In genomic region chr9:134065720-134066419, GRCh38 we compare ENCODE assay signal across 1 cellular context.
A peak's percentile ranks its signal among the peaks of the same experiment; 100 is the strongest.
TF ChIP-seq lines count a peak whose summit lies in the region.

No MANE protein-coding gene starts in this region.

TF ChIP-seq in HepG2, 621 proteins besides CTCF, POLR2A, EP300 and RAD21 (continued from another document and continues in another):
- TF ChIP-seq, protein P1, sequence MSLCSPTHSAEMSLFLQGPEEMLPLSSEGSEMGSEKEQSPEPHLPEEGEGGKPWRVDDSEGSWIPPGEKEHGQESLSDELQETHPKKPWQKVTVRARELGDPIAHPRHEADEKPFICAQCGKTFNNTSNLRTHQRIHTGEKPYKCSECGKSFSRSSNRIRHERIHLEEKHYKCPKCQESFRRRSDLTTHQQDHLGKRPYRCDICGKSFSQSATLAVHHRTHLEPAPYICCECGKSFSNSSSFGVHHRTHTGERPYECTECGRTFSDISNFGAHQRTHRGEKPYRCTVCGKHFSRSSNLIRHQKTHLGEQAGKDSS (CRISPR knock-in tag; IDR thresholded peaks at IDR 0.05; ENCODE audit: borderline replicate concordance, low read depth), result peak; percentile 70; the same call in 1 of the 2 replicates
- TF ChIP-seq AKAP8 (CRISPR knock-in tag; IDR thresholded peaks at IDR 0.05), result no peak
- 0 out of 2 replicates have a peak, but pooled peaks have one; percentile 25 for TF ChIP-seq TARDBP (CRISPR knock-in tag; IDR thresholded peaks at IDR 0.05)
- TF ChIP-seq NR2F1 (CRISPR knock-in tag; IDR thresholded peaks at IDR 0.05), result peak in 1 of 2 experiments; percentile 34; a peak in 1 of 4 replicates
- peak; percentile 39; the same call in 1 of the 2 replicates for TF ChIP-seq ZBTB38 (CRISPR knock-in tag; IDR thresholded peaks at IDR 0.05)
- TF ChIP-seq SP140L (CRISPR knock-in tag; IDR thresholded peaks at IDR 0.05; ENCODE audit: borderline replicate concordance), result no peak
- TF ChIP-seq ZNF670 (CRISPR knock-in tag; IDR thresholded peaks at IDR 0.05; ENCODE audit: borderline replicate concordance), result peak; percentile 40; the same call in 1 of the 2 replicates
- TF ChIP-seq ZNF556 (CRISPR knock-in tag; IDR thresholded peaks at IDR 0.05; ENCODE audit: borderline replicate concordance), result no peak
- TF ChIP-seq FOXP4 (CRISPR knock-in tag; IDR thresholded peaks at IDR 0.05), result peak; percentile 66
- TF ChIP-seq ZMYM2 (CRISPR knock-in tag; IDR thresholded peaks at IDR 0.05), result no peak
- no peak for TF ChIP-seq CC2D1A (CRISPR knock-in tag; IDR thresholded peaks at IDR 0.05)
- peak; percentile 70; the same call in 1 of the 2 replicates for TF ChIP-seq UBTF (CRISPR knock-in tag; IDR thresholded peaks at IDR 0.05)
- peak; percentile 38; the same call in 1 of the 2 replicates for TF ChIP-seq PHF21A (CRISPR knock-in tag; IDR thresholded peaks at IDR 0.05)
- TF ChIP-seq ZFX (CRISPR knock-in tag; IDR thresholded peaks at IDR 0.05; ENCODE audit: low read depth), result peak; percentile 84
- peak; percentile 71 for TF ChIP-seq RXRB (CRISPR knock-in tag; IDR thresholded peaks at IDR 0.05; ENCODE audit: borderline replicate concordance)
- no peak for TF ChIP-seq ZBTB44 (CRISPR knock-in tag; IDR thresholded peaks at IDR 0.05)
- no peak for TF ChIP-seq NFYB (CRISPR knock-in tag; IDR thresholded peaks at IDR 0.05)
- TF ChIP-seq, protein P2, sequence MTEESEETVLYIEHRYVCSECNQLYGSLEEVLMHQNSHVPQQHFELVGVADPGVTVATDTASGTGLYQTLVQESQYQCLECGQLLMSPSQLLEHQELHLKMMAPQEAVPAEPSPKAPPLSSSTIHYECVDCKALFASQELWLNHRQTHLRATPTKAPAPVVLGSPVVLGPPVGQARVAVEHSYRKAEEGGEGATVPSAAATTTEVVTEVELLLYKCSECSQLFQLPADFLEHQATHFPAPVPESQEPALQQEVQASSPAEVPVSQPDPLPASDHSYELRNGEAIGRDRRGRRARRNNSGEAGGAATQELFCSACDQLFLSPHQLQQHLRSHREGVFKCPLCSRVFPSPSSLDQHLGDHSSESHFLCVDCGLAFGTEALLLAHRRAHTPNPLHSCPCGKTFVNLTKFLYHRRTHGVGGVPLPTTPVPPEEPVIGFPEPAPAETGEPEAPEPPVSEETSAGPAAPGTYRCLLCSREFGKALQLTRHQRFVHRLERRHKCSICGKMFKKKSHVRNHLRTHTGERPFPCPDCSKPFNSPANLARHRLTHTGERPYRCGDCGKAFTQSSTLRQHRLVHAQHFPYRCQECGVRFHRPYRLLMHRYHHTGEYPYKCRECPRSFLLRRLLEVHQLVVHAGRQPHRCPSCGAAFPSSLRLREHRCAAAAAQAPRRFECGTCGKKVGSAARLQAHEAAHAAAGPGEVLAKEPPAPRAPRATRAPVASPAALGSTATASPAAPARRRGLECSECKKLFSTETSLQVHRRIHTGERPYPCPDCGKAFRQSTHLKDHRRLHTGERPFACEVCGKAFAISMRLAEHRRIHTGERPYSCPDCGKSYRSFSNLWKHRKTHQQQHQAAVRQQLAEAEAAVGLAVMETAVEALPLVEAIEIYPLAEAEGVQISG (CRISPR knock-in tag; IDR thresholded peaks at IDR 0.05), result peak; percentile 45; the same call in 1 of the 2 replicates
- no peak for TF ChIP-seq HCFC1 (IDR thresholded peaks at IDR 0.05; ENCODE audit: low read depth, low read length)
- TF ChIP-seq, protein P3, sequence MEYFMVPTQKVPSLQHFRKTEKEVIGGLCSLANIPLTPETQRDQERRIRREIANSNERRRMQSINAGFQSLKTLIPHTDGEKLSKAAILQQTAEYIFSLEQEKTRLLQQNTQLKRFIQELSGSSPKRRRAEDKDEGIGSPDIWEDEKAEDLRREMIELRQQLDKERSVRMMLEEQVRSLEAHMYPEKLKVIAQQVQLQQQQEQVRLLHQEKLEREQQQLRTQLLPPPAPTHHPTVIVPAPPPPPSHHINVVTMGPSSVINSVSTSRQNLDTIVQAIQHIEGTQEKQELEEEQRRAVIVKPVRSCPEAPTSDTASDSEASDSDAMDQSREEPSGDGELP (IDR thresholded peaks at IDR 0.05; ENCODE audit: borderline replicate concordance, low read depth), result peak; percentile 15; the same call in 1 of the 2 replicates
- no peak for TF ChIP-seq ZNF296 (CRISPR knock-in tag; conservative IDR thresholded peaks at IDR 0.05)
- TF ChIP-seq, protein P4, sequence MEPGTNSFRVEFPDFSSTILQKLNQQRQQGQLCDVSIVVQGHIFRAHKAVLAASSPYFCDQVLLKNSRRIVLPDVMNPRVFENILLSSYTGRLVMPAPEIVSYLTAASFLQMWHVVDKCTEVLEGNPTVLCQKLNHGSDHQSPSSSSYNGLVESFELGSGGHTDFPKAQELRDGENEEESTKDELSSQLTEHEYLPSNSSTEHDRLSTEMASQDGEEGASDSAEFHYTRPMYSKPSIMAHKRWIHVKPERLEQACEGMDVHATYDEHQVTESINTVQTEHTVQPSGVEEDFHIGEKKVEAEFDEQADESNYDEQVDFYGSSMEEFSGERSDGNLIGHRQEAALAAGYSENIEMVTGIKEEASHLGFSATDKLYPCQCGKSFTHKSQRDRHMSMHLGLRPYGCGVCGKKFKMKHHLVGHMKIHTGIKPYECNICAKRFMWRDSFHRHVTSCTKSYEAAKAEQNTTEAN (CRISPR knock-in tag; conservative IDR thresholded peaks at IDR 0.05), result no peak
- TF ChIP-seq, protein P5, sequence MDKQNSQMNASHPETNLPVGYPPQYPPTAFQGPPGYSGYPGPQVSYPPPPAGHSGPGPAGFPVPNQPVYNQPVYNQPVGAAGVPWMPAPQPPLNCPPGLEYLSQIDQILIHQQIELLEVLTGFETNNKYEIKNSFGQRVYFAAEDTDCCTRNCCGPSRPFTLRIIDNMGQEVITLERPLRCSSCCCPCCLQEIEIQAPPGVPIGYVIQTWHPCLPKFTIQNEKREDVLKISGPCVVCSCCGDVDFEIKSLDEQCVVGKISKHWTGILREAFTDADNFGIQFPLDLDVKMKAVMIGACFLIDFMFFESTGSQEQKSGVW (CRISPR knock-in tag; IDR thresholded peaks at IDR 0.05; ENCODE audit: borderline replicate concordance), result no peak
- TF ChIP-seq ZNF777 (CRISPR knock-in tag; IDR thresholded peaks at IDR 0.05), result no peak
- TF ChIP-seq, protein P6, sequence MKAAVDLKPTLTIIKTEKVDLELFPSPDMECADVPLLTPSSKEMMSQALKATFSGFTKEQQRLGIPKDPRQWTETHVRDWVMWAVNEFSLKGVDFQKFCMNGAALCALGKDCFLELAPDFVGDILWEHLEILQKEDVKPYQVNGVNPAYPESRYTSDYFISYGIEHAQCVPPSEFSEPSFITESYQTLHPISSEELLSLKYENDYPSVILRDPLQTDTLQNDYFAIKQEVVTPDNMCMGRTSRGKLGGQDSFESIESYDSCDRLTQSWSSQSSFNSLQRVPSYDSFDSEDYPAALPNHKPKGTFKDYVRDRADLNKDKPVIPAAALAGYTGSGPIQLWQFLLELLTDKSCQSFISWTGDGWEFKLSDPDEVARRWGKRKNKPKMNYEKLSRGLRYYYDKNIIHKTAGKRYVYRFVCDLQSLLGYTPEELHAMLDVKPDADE (CRISPR knock-in tag; IDR thresholded peaks at IDR 0.05), result no peak
- TF ChIP-seq ZNF709 (CRISPR knock-in tag; IDR thresholded peaks at IDR 0.05), result no peak
- TF ChIP-seq RARA (CRISPR knock-in tag; IDR thresholded peaks at IDR 0.05), result peak; percentile 66
- no peak for TF ChIP-seq ARID2 (CRISPR knock-in tag; IDR thresholded peaks at IDR 0.05; ENCODE audit: borderline replicate concordance)
- TF ChIP-seq ELF3 (CRISPR knock-in tag; IDR thresholded peaks at IDR 0.05), result peak; percentile 94
- no peak for TF ChIP-seq DMAP1 (CRISPR knock-in tag; IDR thresholded peaks at IDR 0.05)
- TF ChIP-seq FOXA3 (CRISPR knock-in tag; IDR thresholded peaks at IDR 0.05), result peak; percentile 61
- TF ChIP-seq TP53 (CRISPR knock-in tag; conservative IDR thresholded peaks at IDR 0.05), result no peak
- TF ChIP-seq ZBTB10 (CRISPR knock-in tag; IDR thresholded peaks at IDR 0.05; ENCODE audit: borderline replicate concordance), result no peak
- no peak for TF ChIP-seq PRDM4 (CRISPR knock-in tag; IDR thresholded peaks at IDR 0.05; ENCODE audit: borderline replicate concordance)
- TF ChIP-seq TOE1 (CRISPR knock-in tag; IDR thresholded peaks at IDR 0.05), result no peak
- TF ChIP-seq EEA1 (CRISPR knock-in tag; IDR thresholded peaks at IDR 0.05; ENCODE audit: borderline replicate concordance), result no peak
- TF ChIP-seq SRSF9 (IDR thresholded peaks at IDR 0.05; ENCODE audit: borderline replicate concordance, insufficient read depth, low read depth, low read length, poor library complexity, severe bottlenecking), result no peak
- TF ChIP-seq MEIS1 (CRISPR knock-in tag; IDR thresholded peaks at IDR 0.05; ENCODE audit: borderline replicate concordance), result 0 out of 2 replicates have a peak, but pooled peaks have one; percentile 42
- TF ChIP-seq ZNF614 (CRISPR knock-in tag; IDR thresholded peaks at IDR 0.05; ENCODE audit: borderline replicate concordance), result 0 out of 2 replicates have a peak, but pooled peaks have one; percentile 16
